Comparison of ENCODE assay signal across 8 cellular contexts in genomic region chr11:9091044-9091936, GRCh38. TPM values are rescaled to one million over a fixed set of nuclear protein-coding genes. Genes with fewer than 3 reads are reported as not detected.
DNase-seq lines count a peak whose midpoint lies in the region; ATAC-seq and TF ChIP-seq lines count a peak whose summit lies in the region.

SCUBE2 (minus strand) TSS chr11:9091599; CDS start chr11:9091528, 71 bp downstream.

- peaks cover 61% of the 10 kb centered on the region for H3K27me3 Mint-ChIP-seq in CD8-positive, alpha-beta T cell (ENCODE audit: low read depth)

- peaks cover 8% of the 10 kb centered on the region for H3K4me1 Mint-ChIP-seq in CD8-positive, alpha-beta T cell (ENCODE audit: low read depth)

- no peaks in the 10 kb centered on the region for H3K4me1 ChIP-seq in CD8-positive, alpha-beta T cell (ENCODE audit: insufficient read depth, low read length)
- H3K4me1 ChIP-seq in SJSA1 (replicated peaks): no peaks in the 10 kb centered on the region; the same call in 1 of the 2 replicates
- no peaks in the 10 kb centered on the region for H3K4me1 ChIP-seq in ovary (ENCODE audit: insufficient read depth)

- H3K27me3 ChIP-seq in CD8-positive, alpha-beta T cell (ENCODE audit: insufficient read depth, low read length): peaks cover 6% of the 10 kb centered on the region
- H3K27me3 ChIP-seq in SJSA1 (replicated peaks) (peaks cover 9% of the 10 kb centered on the region; the same call in 1 of the 2 replicates), ovary (no peaks in the 10 kb centered on the region)

- no peaks in the 10 kb centered on the region for H3K36me3 ChIP-seq in CD8-positive, alpha-beta T cell (ENCODE audit: insufficient read depth, low read length)
- no peaks in the 10 kb centered on the region for H3K36me3 ChIP-seq in SJSA1
- no peaks in the 10 kb centered on the region for H3K36me3 ChIP-seq in ovary

- POLR2A ChIA-PET in CD8-positive, alpha-beta T cell (lab: Charles Lee): no interaction called here

- peak within 1 kb of the TSS; percentile 63 for H3K4me3 Mint-ChIP-seq in CD8-positive, alpha-beta T cell

- H3K9me3 Mint-ChIP-seq in CD8-positive, alpha-beta T cell: no peaks in the 10 kb centered on the region

- no peak for DNase-seq in CD8-positive, alpha-beta T cell
- DNase-seq in SJSA1 (ENCODE audit: low read depth in 1 of 2, low spot score in 2 of 2): no peak
- DNase-seq in foreskin fibroblast: peak in 1 of 2 donors; percentile 23
- DNase-seq in ovary: no peak
- DNase-seq in NCI-H1930 (lab: John Stamatoyannopoulos, UW): no peak
- DNase-seq in activated effector memory CD4-positive, alpha-beta T cell treated with anti-CD3 and anti-CD28 coated beads, Interleukin-2, amount 50 U/mL, for 16 hours: no peak

- no peak for TF ChIP-seq POLR2A in ovary (IDR thresholded peaks at IDR 0.05)

- H3K27ac Mint-ChIP-seq in CD8-positive, alpha-beta T cell: no peak within 1 kb of the TSS

- CTCF ChIA-PET in CD8-positive, alpha-beta T cell (lab: Charles Lee): no interaction called here

- no peak within 1 kb of the TSS for H3K27ac ChIP-seq in CD8-positive, alpha-beta T cell (ENCODE audit: low read depth, low read length)
- no peak within 1 kb of the TSS for H3K27ac ChIP-seq in SJSA1
- no peak within 1 kb of the TSS for H3K27ac ChIP-seq in ovary

- H3K9me3 ChIP-seq in CD8-positive, alpha-beta T cell (ENCODE audit: low read length): no peaks in the 10 kb centered on the region
- no peaks in the 10 kb centered on the region for H3K9me3 ChIP-seq in SJSA1 (replicated peaks)
- no peaks in the 10 kb centered on the region for H3K9me3 ChIP-seq in ovary

- no peak for ATAC-seq in CD8-positive, alpha-beta T cell
- no peak for ATAC-seq in GM18517 (IDR thresholded peaks at IDR 0.05; ENCODE audit: unreplicated experiment)
- ATAC-seq in GM18861 (IDR thresholded peaks at IDR 0.05; ENCODE audit: unreplicated experiment): no peak

- TF ChIP-seq CTCF in CD8-positive, alpha-beta T cell (IDR thresholded peaks at IDR 0.05): no peak
- TF ChIP-seq CTCF in foreskin fibroblast (IDR thresholded peaks at IDR 0.05; ENCODE audit: low read depth, low read length) (no peak), ovary (IDR thresholded peaks at IDR 0.05) (no peak)

- no peaks in the 10 kb centered on the region for H3K36me3 Mint-ChIP-seq in CD8-positive, alpha-beta T cell

- no peak for TF ChIP-seq EP300 in ovary (IDR thresholded peaks at IDR 0.05)

- no peak within 1 kb of the TSS for H3K4me3 ChIP-seq in CD8-positive, alpha-beta T cell (ENCODE audit: low read depth, low read length)
- H3K4me3 ChIP-seq in SJSA1: peak within 1 kb of the TSS; percentile 27
- peak within 1 kb of the TSS; percentile 28 to 44 for H3K4me3 ChIP-seq in foreskin fibroblast (ENCODE audit: low read depth in 1 of 2, low read length in 2 of 2)
- H3K4me3 ChIP-seq in ovary: peak within 1 kb of the TSS; percentile 39

- intact Hi-C loops in CD8-positive, alpha-beta T cell (cut with DNase I, micrococcal nuclease): no loop called here
- intact Hi-C loops in ovary (cut with DNase I): no loop called here

- 1% methylated on average over 40 to 114 of the region's 114 CpGs for WGBS in ovary, 3 donors

RNA-seq across cellular contexts. Expression of gene SCUBE2, which starts in this region (rescaled TPM):
- total RNA-seq in CD8-positive, alpha-beta T cell: not detected
- total RNA-seq in SJSA1 (2014; rRNA removed; shearing (Covaris generic)): not detected in 2 replicates
- 1 to 10 TPM in 3 of 7 donors, under 1 TPM in 4; 0.12 to 3.7 (median 1.00) TPM for total RNA-seq in ovary
- polyA plus RNA-seq in ovary: 1 to 10 TPM in 1 of 2 donors, under 1 TPM in 1; 0.84 to 8.2 TPM
